27 cellular contexts compared by ENCODE assay signal in genomic region chr1:204472660-204473059, GRCh38.
"Had no signal": no experiment of that assay in that cellular context is flagged by ENCODE, and none has a peak within 500 bp of the region (broad histone marks: within the 10 kb centered on the region; RNA-seq: fewer than 3 reads in every experiment).

No MANE protein-coding gene starts in this region.

- H3K27me3 Mint-ChIP-seq: activated CD4-positive, alpha-beta memory T cell treated with anti-CD3 and anti-CD28 coated beads for 36 hours; activated naive CD4-positive, alpha-beta T cell treated with anti-CD3 and anti-CD28 coated beads, Interleukin-2, amount 50 U/mL, for 24 hours; effector memory CD8-positive, alpha-beta T cell; natural killer cell treated with Interleukin-12 subunit alpha and Interleukin-12 subunit beta and Interleukin-15 and Interleukin-18, amount 100 ng/mL, for 72 hours; stimulated activated naive CD8-positive, alpha-beta T cell treated with anti-CD3 and anti-CD28 coated beads, Interleukin-15, amount 100 ng/mL, for 72 hours had no signal

- ATAC-seq: body of pancreas; effector memory CD8-positive, alpha-beta T cell; gastroesophageal sphincter; natural killer cell treated with Interleukin-12 subunit alpha and Interleukin-12 subunit beta and Interleukin-15 and Interleukin-18, amount 100 ng/mL, for 72 hours; right cardiac atrium; SK-N-SH treated with all-trans-retinoic acid at 6 μM for 48 hours; stimulated activated naive CD8-positive, alpha-beta T cell treated with anti-CD3 and anti-CD28 coated beads, Interleukin-15, amount 100 ng/mL, for 72 hours had no signal

- H3K9me3 Mint-ChIP-seq: activated CD4-positive, alpha-beta memory T cell treated with anti-CD3 and anti-CD28 coated beads for 36 hours; activated naive CD4-positive, alpha-beta T cell treated with anti-CD3 and anti-CD28 coated beads, Interleukin-2, amount 50 U/mL, for 24 hours; activated T-helper 2 cell treated with anti-CD3 and anti-CD28 coated beads, Interferon-gamma antibody, Interleukin-2, Interleukin-4, amounts not matched to agents 10 μg/mL and 5 μg/mL and 100 μg/mL, durations not matched to agents 14 hours and 24 hours and 36 hours; effector memory CD8-positive, alpha-beta T cell; immature natural killer cell; natural killer cell treated with Interleukin-12 subunit alpha and Interleukin-12 subunit beta and Interleukin-15 and Interleukin-18, amount 100 ng/mL, for 72 hours; stimulated activated naive CD8-positive, alpha-beta T cell treated with anti-CD3 and anti-CD28 coated beads, Interleukin-15, amount 100 ng/mL, for 72 hours had no signal

- H3K36me3 Mint-ChIP-seq: natural killer cell treated with Interleukin-12 subunit alpha and Interleukin-12 subunit beta and Interleukin-15 and Interleukin-18, amount 100 ng/mL, for 72 hours had no signal

- H3K27ac Mint-ChIP-seq: activated CD4-positive, alpha-beta memory T cell treated with anti-CD3 and anti-CD28 coated beads for 36 hours; activated naive CD4-positive, alpha-beta T cell treated with anti-CD3 and anti-CD28 coated beads, Interleukin-2, amount 50 U/mL, for 24 hours; activated T-helper 2 cell treated with anti-CD3 and anti-CD28 coated beads, Interferon-gamma antibody, Interleukin-2, Interleukin-4, amounts not matched to agents 10 μg/mL and 5 μg/mL and 100 μg/mL, durations not matched to agents 14 hours and 24 hours and 36 hours; stimulated activated naive CD8-positive, alpha-beta T cell treated with anti-CD3 and anti-CD28 coated beads, Interleukin-15, amount 100 ng/mL, for 72 hours had no signal

- DNase-seq: activated CD4-positive, alpha-beta memory T cell treated with anti-CD3 and anti-CD28 coated beads for 36 hours; activated CD4-positive, alpha-beta T cell treated with anti-CD3 and anti-CD28 coated beads for 48 hours; activated CD4-positive, CD25-positive, alpha-beta regulatory T cell; activated CD8-positive, alpha-beta memory T cell treated with anti-CD3 and anti-CD28 coated beads, Interleukin-2, amount 50 U/mL, for 4 hours; activated T-cell treated with anti-CD3 and anti-CD28 coated beads, Interleukin-2, amount 50 U/mL, for 1 hour; aorta; body of pancreas; cerebellar nuclear complex; effector memory CD8-positive, alpha-beta T cell; head of caudate nucleus; hippocampal formation; immature natural killer cell; kidney; mesenchymal stem cell; posterior cingulate gyrus; right cardiac atrium; stimulated activated CD4-positive, alpha-beta T cell treated with anti-CD3 and anti-CD28 coated beads, Interleukin-15, amount 100 ng/mL, for 24 hours; stimulated activated naive CD8-positive, alpha-beta T cell treated with anti-CD3 and anti-CD28 coated beads, Interleukin-15, amount 100 ng/mL, for 72 hours; T-helper 2 cell; transverse colon had no signal

- H3K27ac ChIP-seq: body of pancreas, coronary artery, gastroesophageal sphincter, suprapubic skin had no signal

- H3K4me3 Mint-ChIP-seq: activated CD4-positive, alpha-beta memory T cell treated with anti-CD3 and anti-CD28 coated beads for 36 hours; activated naive CD4-positive, alpha-beta T cell treated with anti-CD3 and anti-CD28 coated beads, Interleukin-2, amount 50 U/mL, for 24 hours; effector memory CD8-positive, alpha-beta T cell; immature natural killer cell; natural killer cell treated with Interleukin-12 subunit alpha and Interleukin-12 subunit beta and Interleukin-15 and Interleukin-18, amount 100 ng/mL, for 72 hours; stimulated activated naive CD8-positive, alpha-beta T cell treated with anti-CD3 and anti-CD28 coated beads, Interleukin-15, amount 100 ng/mL, for 72 hours had no signal
